ENCODE assay signal across 8 cellular contexts in the genomic region with DNA sequence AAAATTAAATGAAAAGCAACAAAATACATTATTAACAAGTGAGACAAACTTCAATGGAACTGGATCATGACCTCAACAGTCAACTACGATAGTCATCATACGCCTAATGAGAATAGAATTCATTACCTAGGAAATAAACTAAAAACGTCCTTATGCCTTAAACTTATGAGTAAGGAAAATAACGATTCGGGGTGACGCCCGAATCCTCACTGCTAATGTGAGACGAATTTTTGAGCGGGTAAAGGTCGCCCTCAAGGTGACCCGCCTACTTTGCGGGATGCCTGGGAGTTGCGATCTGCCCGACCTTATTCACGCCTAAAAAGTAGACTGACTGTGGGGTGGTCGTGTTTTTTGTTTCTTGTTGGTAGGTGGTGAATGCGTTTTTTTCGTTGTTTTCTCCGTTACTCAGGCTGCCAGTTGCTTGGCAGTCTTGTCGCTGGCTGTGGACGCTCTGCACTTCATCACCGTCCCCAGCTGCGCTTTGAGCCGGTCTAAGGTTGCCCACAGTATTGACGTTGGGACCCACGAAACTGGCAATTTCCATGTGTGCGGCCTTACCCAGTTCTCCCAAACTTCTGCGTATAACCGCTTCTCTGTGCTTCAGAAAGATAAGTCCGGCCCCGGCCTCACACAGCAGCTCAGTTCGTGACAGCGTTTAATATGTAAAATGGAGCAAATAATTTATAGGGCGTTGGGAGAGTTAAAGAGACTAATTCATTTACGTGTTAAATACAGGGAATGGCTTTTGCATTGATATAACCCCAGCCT. TPM values are rescaled to one million over a fixed set of nuclear protein-coding genes. Genes with fewer than 3 reads are reported as not detected.
DNase-seq lines count a peak whose midpoint lies in the region; ATAC-seq and TF ChIP-seq lines count a peak whose summit lies in the region.

No MANE protein-coding gene starts in this region.

- no peak overlapping the region for H2AFZ ChIP-seq in neuron (ENCODE audit: low read depth, low read length)

- no peak for TF ChIP-seq CTCF in LNCaP clone FGC (IDR thresholded peaks at IDR 0.05; ENCODE audit: control insufficient read depth, extremely low read depth, insufficient read depth)
- peak; percentile 10 for TF ChIP-seq CTCF in RWPE2 (IDR thresholded peaks at IDR 0.05; ENCODE audit: poor library complexity, severe bottlenecking)
- no peak for TF ChIP-seq CTCF in fibroblast of villous mesenchyme (IDR thresholded peaks at IDR 0.05; ENCODE audit: insufficient read depth, low read depth, low read length)

- peaks cover 14% of the 10 kb centered on the region for H3K4me1 ChIP-seq in RWPE2 (ENCODE audit: insufficient read depth, poor library complexity, severe bottlenecking)
- peaks cover 28% of the 10 kb centered on the region for H3K4me1 ChIP-seq in neuron (ENCODE audit: insufficient read depth, low read length)

- H3K36me3 ChIP-seq in RWPE2 (ENCODE audit: low read depth) (peaks cover 36% of the 10 kb centered on the region), neuron (ENCODE audit: insufficient read depth, low read length) (peaks cover 29% of the 10 kb centered on the region)

- H3K27me3 ChIP-seq in RWPE2 (ENCODE audit: insufficient read depth, poor library complexity, severe bottlenecking) (no peaks in the 10 kb centered on the region), neuron (ENCODE audit: insufficient read depth, low read length) (no peaks in the 10 kb centered on the region)

- DNase-seq in EL: peak; percentile 100
- peak; percentile 98 for DNase-seq in GOT3 (lab: John Stamatoyannopoulos, UW)
- peak; percentile 85 for DNase-seq in LNCaP clone FGC (ENCODE audit: low read depth)
- peak; percentile 92 for DNase-seq in RWPE2 (ENCODE audit: low spot score)
- peak; percentile 94 for DNase-seq in activated effector memory CD4-positive, alpha-beta T cell treated with anti-CD3 and anti-CD28 coated beads, Interleukin-2, amount 50 U/mL, for 16 hours
- DNase-seq in fibroblast of villous mesenchyme (ENCODE audit: low read depth): peak; percentile 99
- peak; percentile 93 for DNase-seq in stromal cell of bone marrow (ENCODE audit: low read depth)

- peak overlapping the region; percentile 60 for H3K4me3 ChIP-seq in LNCaP clone FGC (ENCODE audit: low read depth, low read length)
- peak overlapping the region; percentile 91 for H3K4me3 ChIP-seq in RWPE2 (ENCODE audit: severe bottlenecking)
- H3K4me3 ChIP-seq in fibroblast of villous mesenchyme (ENCODE audit: low read depth, low read length): peak overlapping the region; percentile 86
- H3K4me3 ChIP-seq in neuron (ENCODE audit: low read length): peak overlapping the region; percentile 99

- H3K9me3 ChIP-seq in RWPE2 (ENCODE audit: severe bottlenecking) (no peaks in the 10 kb centered on the region), neuron (ENCODE audit: low read length) (no peaks in the 10 kb centered on the region)

- ATAC-seq in RWPE2 (ENCODE audit: low read depth): peak; percentile 76

- peak overlapping the region; percentile 82 for H3K27ac ChIP-seq in RWPE2 (ENCODE audit: poor library complexity, severe bottlenecking)

RNA-seq across cellular contexts. Expression of a gene that starts 0.6 kb away (rescaled TPM):
- total RNA-seq in fibroblast of villous mesenchyme: 22.5 and 26.3 TPM in 2 replicates

RNA-seq across cellular contexts. Expression of a gene that starts 25.1 kb away (rescaled TPM):
- total RNA-seq in fibroblast of villous mesenchyme: 0.43 and 0.64 TPM in 2 replicates

RNA-seq across cellular contexts. Expression of a gene that starts 33.9 kb away (rescaled TPM):
- 57.9 and 67.0 TPM in 2 replicates for total RNA-seq in fibroblast of villous mesenchyme

Comparison
In these comparisons a context has a peak if more than half of its experiments do, and no peak if none do; other contexts are left out.
1. Peak in every context shown above with its lines: DNase-seq, ATAC-seq, H3K4me3 ChIP-seq and H3K27ac ChIP-seq.